Comparison of ENCODE assay signal across 8 cellular contexts in the genomic region with DNA sequence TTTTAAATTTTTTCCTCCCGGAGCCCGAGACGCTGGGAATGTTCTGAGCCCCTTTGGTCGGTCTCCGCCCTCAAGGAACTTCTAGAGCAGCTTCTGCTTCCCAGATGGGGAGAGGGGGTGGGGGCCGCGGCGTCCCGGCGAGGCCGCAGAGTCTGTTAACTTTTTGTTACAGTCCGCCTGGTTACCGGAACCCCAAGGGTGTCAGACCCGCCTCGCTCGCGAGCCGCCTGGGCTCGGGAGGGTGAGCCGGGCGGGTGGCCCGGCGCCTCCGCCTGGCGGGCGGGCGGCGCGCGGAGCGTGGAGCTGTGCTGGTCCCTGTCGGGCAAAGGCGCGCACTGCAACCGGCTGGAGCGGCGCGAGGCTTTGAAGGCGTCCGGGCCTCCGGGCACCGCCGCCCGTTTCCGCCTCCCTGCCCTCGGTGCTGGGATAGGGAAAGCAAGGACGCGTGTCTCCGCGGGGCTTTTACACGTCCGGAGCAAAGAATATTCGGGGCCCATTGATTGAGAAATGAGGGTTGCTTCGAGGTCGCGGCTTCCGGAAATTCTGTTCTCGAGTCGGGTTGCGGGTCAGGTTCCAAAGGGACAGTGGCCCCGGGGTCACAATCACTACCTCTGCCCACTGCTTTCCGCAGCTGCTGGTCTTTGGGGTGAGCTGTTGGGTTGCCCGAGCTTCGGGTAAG. TPM values are rescaled to one million over a fixed set of nuclear protein-coding genes. Genes with fewer than 3 reads are reported as not detected.
DNase-seq lines count a peak whose midpoint lies in the region; ATAC-seq, FAIRE-seq and TF ChIP-seq lines count a peak whose summit lies in the region.

No MANE protein-coding gene starts in this region.

- H3K4me3 ChIP-seq in BE2C (ENCODE audit: low read depth, low read length): peak overlapping the region; percentile 31
- peak overlapping the region; percentile 54 to 78 for H3K4me3 ChIP-seq in SK-N-SH (ENCODE audit: low read depth in 2 of 2, low read length in 1 of 2)
- peak overlapping the region; percentile 67 for H3K4me3 ChIP-seq in cardiac muscle cell
- H3K4me3 ChIP-seq in trophoblast cell (ENCODE audit: low read depth, low read length): peak overlapping the region; percentile 70
- peak overlapping the region; percentile 26 to 62 (median 45) for H3K4me3 ChIP-seq in transverse colon

- no peak overlapping the region for H2BK5ac ChIP-seq in trophoblast cell (ENCODE audit: low read depth, low read length, poor library complexity)

- H3K18ac ChIP-seq in trophoblast cell (ENCODE audit: low read length): peak overlapping the region; percentile 28

- in situ Hi-C loops in transverse colon (cut with MboI; ENCODE audit: low pct_ligation_motif_present in 1 of 4, low pct_unique_long_range_greater_than_20kb in 1 of 4, low sequenced_read_pairs in 3 of 4): loop anchor here in 3 of 4 donors (10.0 to 25.0 kb wide), 3 partner anchors 708 to 965 kb away; no protein-coding TSS in a partner anchor

- peak overlapping the region; percentile 88 for H3K4me3 Mint-ChIP-seq in activated naive CD8-positive, alpha-beta T cell treated with anti-CD3 and anti-CD28 coated beads for 36 hours

- POLR2A ChIA-PET in SK-N-SH (lab: Yijun Ruan, JAX): no interaction called here

- no peak overlapping the region for H2AK5ac ChIP-seq in trophoblast cell (ENCODE audit: low read length)

- no peaks in the 10 kb centered on the region for H3K9me3 Mint-ChIP-seq in activated naive CD8-positive, alpha-beta T cell treated with anti-CD3 and anti-CD28 coated beads for 36 hours

- FAIRE-seq in GM19239 (lab: Jason Lieb, UNC): no peak

- TF ChIP-seq POLR2A in transverse colon (IDR thresholded peaks at IDR 0.05): no peak

- H3K27ac Mint-ChIP-seq in activated naive CD8-positive, alpha-beta T cell treated with anti-CD3 and anti-CD28 coated beads for 36 hours: peak overlapping the region; percentile 92

- no peak overlapping the region for H2BK12ac ChIP-seq in trophoblast cell (ENCODE audit: low read length)

- H3K27ac ChIP-seq in SK-N-SH (ENCODE audit: low read depth in 2 of 2, low read length in 1 of 2) (peak overlapping the region in 1 of 2 experiments; percentile 15; a peak in 1 of 4 replicates), cardiac muscle cell (no peak overlapping the region), trophoblast cell (ENCODE audit: low read depth, low read length) (no peak overlapping the region), transverse colon (peak overlapping the region; percentile 76 to 79 (median 77))

- no peak overlapping the region for H4K91ac ChIP-seq in trophoblast cell (ENCODE audit: low read depth, low read length)

- H3K4me1 Mint-ChIP-seq in activated naive CD8-positive, alpha-beta T cell treated with anti-CD3 and anti-CD28 coated beads for 36 hours: peaks cover 64% of the 10 kb centered on the region

- H3K14ac ChIP-seq in trophoblast cell (ENCODE audit: low read length): no peak overlapping the region

- H3K79me2 ChIP-seq in SK-N-SH (ENCODE audit: insufficient read depth) (peaks cover 46% of the 10 kb centered on the region), trophoblast cell (ENCODE audit: control insufficient read depth, insufficient read depth, low read length, poor library complexity) (peaks cover 7% of the 10 kb centered on the region)

- 8% methylated on average over 20 of the region's 64 CpGs for WGBS in SK-N-SH (ENCODE audit: low lambda C conversion rate)
- no CpG with 5 or more reads among the region's 64 CpGs for WGBS in trophoblast cell (ENCODE audit: extremely low coverage, insufficient coverage, insufficient read length)
- 1% methylated on average over 61 of the region's 64 CpGs; no CpG with 5 or more reads in 1 of the 2 donors for WGBS in transverse colon (ENCODE audit: low coverage in 1 of 2), 2 donors

- H3K4ac ChIP-seq in trophoblast cell (ENCODE audit: low read depth, low read length): peak overlapping the region; percentile 44

- peak overlapping the region; percentile 96 for H3K4me2 ChIP-seq in SK-N-SH
- H3K4me2 ChIP-seq in trophoblast cell (ENCODE audit: low read length): peak overlapping the region; percentile 99

- peak; percentile 48 for ATAC-seq in HG03521 (IDR thresholded peaks at IDR 0.05; ENCODE audit: unreplicated experiment)

- H3K36me3 Mint-ChIP-seq in activated naive CD8-positive, alpha-beta T cell treated with anti-CD3 and anti-CD28 coated beads for 36 hours: peaks cover 8% of the 10 kb centered on the region

- H3F3A ChIP-seq in SK-N-SH (replicated peaks; ENCODE audit: insufficient read depth): peaks cover 9% of the 10 kb centered on the region

- H3K9ac ChIP-seq in SK-N-SH (peak overlapping the region; percentile 53; the same call in 1 of the 2 replicates), trophoblast cell (ENCODE audit: low read length) (peak overlapping the region; percentile 57)

- no peak overlapping the region for H4K12ac ChIP-seq in trophoblast cell (ENCODE audit: low read depth, low read length)

- peaks cover 23% of the 10 kb centered on the region for H3K27me3 Mint-ChIP-seq in activated naive CD8-positive, alpha-beta T cell treated with anti-CD3 and anti-CD28 coated beads for 36 hours

- H3K79me1 ChIP-seq in trophoblast cell (ENCODE audit: low read length): peaks cover 9% of the 10 kb centered on the region

- no peak overlapping the region for H3K23ac ChIP-seq in trophoblast cell (ENCODE audit: low read length)

- peak overlapping the region; percentile 2 for H4K8ac ChIP-seq in trophoblast cell (ENCODE audit: low read depth, low read length)

- TF ChIP-seq RAD21 in SK-N-SH (IDR thresholded peaks at IDR 0.05; ENCODE audit: low read length): peak; percentile 85

- H4K20me1 ChIP-seq in SK-N-SH (ENCODE audit: insufficient read depth): no peaks in the 10 kb centered on the region; the same call in 1 of the 2 replicates

- no peaks in the 10 kb centered on the region for H3K36me3 ChIP-seq in BE2C
- H3K36me3 ChIP-seq in SK-N-SH (replicated peaks in 1 of 2; ENCODE audit: control insufficient read depth in 1 of 2, insufficient read depth in 2 of 2, low read length in 1 of 2): no peaks in the 10 kb centered on the region
- no peaks in the 10 kb centered on the region for H3K36me3 ChIP-seq in cardiac muscle cell
- H3K36me3 ChIP-seq in trophoblast cell (ENCODE audit: control insufficient read depth in 1 of 2, insufficient read depth in 2 of 2, low read length in 2 of 2): no peaks in the 10 kb centered on the region
- no peaks in the 10 kb centered on the region for H3K36me3 ChIP-seq in transverse colon

- H3K9me3 ChIP-seq in BE2C (no peaks in the 10 kb centered on the region), SK-N-SH (no peaks in the 10 kb centered on the region), cardiac muscle cell (ENCODE audit: low read depth) (no peaks in the 10 kb centered on the region), trophoblast cell (ENCODE audit: insufficient read depth, low read depth, low read length) (no peaks in the 10 kb centered on the region), transverse colon (no peaks in the 10 kb centered on the region)

- H2AFZ ChIP-seq in SK-N-SH (ENCODE audit: low read depth) (peak overlapping the region; percentile 83), trophoblast cell (ENCODE audit: insufficient read depth, low read length, poor library complexity) (no peak overlapping the region)

- no peaks in the 10 kb centered on the region for H3K4me1 ChIP-seq in BE2C
- peaks cover 0 to 23% of the 10 kb centered on the region in 2 experiments; a peak in 2 of 4 replicates for H3K4me1 ChIP-seq in SK-N-SH (ENCODE audit: control insufficient read depth in 1 of 2, insufficient read depth in 2 of 2, low read depth in 1 of 2, low read length in 1 of 2)
- no peaks in the 10 kb centered on the region for H3K4me1 ChIP-seq in cardiac muscle cell (ENCODE audit: low read depth)
- peaks cover 20 to 33% of the 10 kb centered on the region in 2 experiments for H3K4me1 ChIP-seq in trophoblast cell (ENCODE audit: control insufficient read depth in 1 of 2, insufficient read depth in 2 of 2, low read length in 2 of 2)
- H3K4me1 ChIP-seq in transverse colon: peaks cover 0 to 57% (median 33%) of the 10 kb centered on the region in 4 donors

- TF ChIP-seq CTCF in BE2C (IDR thresholded peaks at IDR 0.05; ENCODE audit: low read depth, low read length) (peak; percentile 47), SK-N-SH (IDR thresholded peaks at IDR 0.05) (peak; percentile 81), cardiac muscle cell (IDR thresholded peaks at IDR 0.05; ENCODE audit: low read depth, low read length) (peak; percentile 73), transverse colon (IDR thresholded peaks at IDR 0.05) (peak; percentile 56 to 96 (median 91))

- H3K9me2 ChIP-seq in SK-N-SH: no peaks in the 10 kb centered on the region

- CTCF ChIA-PET in SK-N-SH (lab: Yijun Ruan, JAX): interaction anchor here (0.6 to 3.7 kb wide), 37 partner anchors 9 to 1272 kb away, joined by 3 to 25 read pairs (median 4); a partner anchor contains a TSS

- intact Hi-C loops in transverse colon (cut with DNase I; ENCODE audit: low total_unique reads): loop anchor here (2.0 kb wide), 1 partner anchor 708 kb away; no protein-coding TSS in a partner anchor

- peak; percentile 73 for DNase-seq in BE2C
- peak; percentile 90 for DNase-seq in GM19239 (ENCODE audit: insufficient read length, low spot score)
- DNase-seq in SK-N-SH: peak; percentile 92
- peak; percentile 89 for DNase-seq in activated naive CD8-positive, alpha-beta T cell treated with anti-CD3 and anti-CD28 coated beads for 36 hours
- peak; percentile 92 to 94 for DNase-seq in cardiac muscle cell (ENCODE audit: low read depth in 1 of 2, low spot score in 1 of 2)
- DNase-seq in trophoblast cell: peak; percentile 84 to 93
- peak; percentile 81 for DNase-seq in transverse colon

- H2BK120ac ChIP-seq in trophoblast cell (ENCODE audit: insufficient read depth, low read length, poor library complexity): peak overlapping the region; percentile 25

- TF ChIP-seq EP300 in SK-N-SH (IDR thresholded peaks at IDR 0.05; ENCODE audit: borderline replicate concordance in 1 of 2, low read depth in 1 of 2, low read length in 1 of 2) (no peak), transverse colon (IDR thresholded peaks at IDR 0.05; ENCODE audit: low read depth) (no peak)

- peaks cover 72% of the 10 kb centered on the region for H3K27me3 ChIP-seq in BE2C
- peaks cover 25% of the 10 kb centered on the region for H3K27me3 ChIP-seq in SK-N-SH (ENCODE audit: insufficient read depth)
- peaks cover 43% of the 10 kb centered on the region for H3K27me3 ChIP-seq in cardiac muscle cell
- peaks cover 36% of the 10 kb centered on the region for H3K27me3 ChIP-seq in trophoblast cell (ENCODE audit: insufficient read depth, low read length)
- H3K27me3 ChIP-seq in transverse colon: peaks cover 95% of the 10 kb centered on the region

TF ChIP-seq in SK-N-SH, 30 proteins besides CTCF, POLR2A, EP300 and RAD21 (continues in another document):
- TF ChIP-seq NFIC (IDR thresholded peaks at IDR 0.05; ENCODE audit: borderline replicate concordance): no peak

RNA-seq across cellular contexts. Expression of a gene that starts 1.7 kb away (rescaled TPM):
- polyA plus RNA-seq in BE2C (2012; ENCODE audit: insufficient read depth, insufficient read length, low read depth): 0.22 TPM
- polyA plus RNA-seq in SK-N-SH (2012; rRNA removed) (0.55 and 0.67 TPM in 2 replicates), cardiac muscle cell (2.1 and 3.9 TPM in 2 replicates)
- 0.55 and 0.71 TPM in 2 replicates for polyA plus RNA-seq in SK-N-SH (2012; cell fraction: cytosol; rRNA removed)
- 0.76 and 0.85 TPM in 2 replicates for polyA plus RNA-seq in SK-N-SH (2012; cell fraction: nucleus; rRNA removed)
- total RNA-seq in activated naive CD8-positive, alpha-beta T cell treated with anti-CD3 and anti-CD28 coated beads for 36 hours: 1 to 10 TPM; 5.8 to 5.9 TPM
- total RNA-seq in cardiac muscle cell (4.9 and 7.9 TPM in 2 replicates), transverse colon (1 to 10 TPM in 2 of 4 donors, under 1 TPM in 1, not detected in 1; 0.40 to 2.5 (median 1.2) TPM)
- polyA plus RNA-seq in trophoblast cell (2013): 8.0 and 9.1 TPM in 2 replicates

Comparison
In these comparisons a context has a peak if more than half of its experiments do, and no peak if none do; other contexts are left out.
1. H3K27ac ChIP-seq: peak in transverse colon (4 of 4); none in cardiac muscle cell (single experiment) and trophoblast cell (single experiment).
2. Peak in every context shown above with its lines, with median percentiles within 50 percentile points of each other: DNase-seq, H3K4me3 ChIP-seq and CTCF ChIP-seq.